15 cellular contexts compared by ENCODE assay signal in genomic region chr6:169619650-169620049, GRCh38.
DNase-seq lines count a peak whose midpoint lies in the region; ATAC-seq and TF ChIP-seq lines count a peak whose summit lies in the region.
"Had no signal": no experiment of that assay in that cellular context is flagged by ENCODE, and none has a peak within 500 bp of the region (broad histone marks: within the 10 kb centered on the region; RNA-seq: fewer than 3 reads in every experiment).

No MANE protein-coding gene starts in this region.

- no peaks in the 10 kb centered on the region for H3K9me3 ChIP-seq in SJSA1 (replicated peaks)
- no peaks in the 10 kb centered on the region for H3K9me3 ChIP-seq in smooth muscle cell (replicated peaks; ENCODE audit: low read depth)
- H3K9me3 ChIP-seq: right lobe of liver had no signal

- POLR2A ChIA-PET in activated CD4-positive, alpha-beta memory T cell treated with anti-CD3 and anti-CD28 coated beads for 36 hours (lab: Charles Lee): no interaction called here

- H3K4me3 ChIP-seq in SJSA1 (no peak overlapping the region), fibroblast of pulmonary artery (replicated peaks; ENCODE audit: low read depth, low read length) (no peak overlapping the region), smooth muscle cell (no peak overlapping the region)
- H3K4me3 ChIP-seq: right lobe of liver had no signal

- H3K79me2 ChIP-seq in smooth muscle cell (ENCODE audit: low read depth): no peaks in the 10 kb centered on the region

- H3K27ac ChIP-seq in SJSA1 (peak overlapping the region; percentile 98), smooth muscle cell (ENCODE audit: low read depth) (peak overlapping the region; percentile 97)
- H3K27ac ChIP-seq: right lobe of liver had no signal

- H3K27me3 Mint-ChIP-seq in activated CD4-positive, alpha-beta memory T cell treated with anti-CD3 and anti-CD28 coated beads for 36 hours: no peaks in the 10 kb centered on the region
- H3K27me3 Mint-ChIP-seq: CD4-positive, alpha-beta memory T cell; natural killer cell treated with Interleukin-12 subunit alpha and Interleukin-12 subunit beta and Interleukin-15 and Interleukin-18, amount 100 ng/mL, for 72 hours; stimulated activated naive CD8-positive, alpha-beta T cell treated with anti-CD3 and anti-CD28 coated beads, Interleukin-15, Interleukin-2, amounts not matched to agents 100 ng/mL and 50 ng/mL, for 24 hours had no signal

- peak overlapping the region; percentile 74 for H3K4me2 ChIP-seq in smooth muscle cell

- CTCF ChIA-PET in activated CD4-positive, alpha-beta memory T cell treated with anti-CD3 and anti-CD28 coated beads for 36 hours (lab: Charles Lee): no interaction called here

- no peaks in the 10 kb centered on the region for H4K20me1 ChIP-seq in smooth muscle cell (ENCODE audit: low read depth)

- no peak for ATAC-seq in activated CD4-positive, CD25-positive, alpha-beta regulatory T cell treated with anti-CD3 and anti-CD28 coated beads, Interleukin-2, amount 50 U/mL, for 24 hours
- ATAC-seq: activated T-cell treated with anti-CD3 and anti-CD28 coated beads, Interleukin-2, amount 50 U/mL, for 4 hours; left colon; natural killer cell treated with Interleukin-12 subunit alpha and Interleukin-12 subunit beta and Interleukin-15 and Interleukin-18, amount 100 ng/mL, for 72 hours; right lobe of liver had no signal

- peaks cover 3% of the 10 kb centered on the region for H3K9me3 Mint-ChIP-seq in activated CD4-positive, alpha-beta memory T cell treated with anti-CD3 and anti-CD28 coated beads for 36 hours
- H3K9me3 Mint-ChIP-seq: activated T-cell treated with anti-CD3 and anti-CD28 coated beads, Interleukin-2, amount 50 U/mL, for 4 hours; natural killer cell treated with Interleukin-12 subunit alpha and Interleukin-12 subunit beta and Interleukin-15 and Interleukin-18, amount 100 ng/mL, for 72 hours; stimulated activated naive CD8-positive, alpha-beta T cell treated with anti-CD3 and anti-CD28 coated beads, Interleukin-15, Interleukin-2, amounts not matched to agents 100 ng/mL and 50 ng/mL, for 24 hours had no signal

- H3K4me1 ChIP-seq in SJSA1 (replicated peaks) (peaks cover 30% of the 10 kb centered on the region), smooth muscle cell (ENCODE audit: low read depth) (peaks cover 25% of the 10 kb centered on the region)
- H3K4me1 ChIP-seq: right lobe of liver had no signal

- H3K4me3 Mint-ChIP-seq in activated CD4-positive, alpha-beta memory T cell treated with anti-CD3 and anti-CD28 coated beads for 36 hours: no peak overlapping the region
- H3K4me3 Mint-ChIP-seq: activated T-cell treated with anti-CD3 and anti-CD28 coated beads, Interleukin-2, amount 50 U/mL, for 4 hours; CD4-positive, alpha-beta memory T cell; natural killer cell treated with Interleukin-12 subunit alpha and Interleukin-12 subunit beta and Interleukin-15 and Interleukin-18, amount 100 ng/mL, for 72 hours; stimulated activated naive CD8-positive, alpha-beta T cell treated with anti-CD3 and anti-CD28 coated beads, Interleukin-15, Interleukin-2, amounts not matched to agents 100 ng/mL and 50 ng/mL, for 24 hours had no signal

- intact Hi-C loops in activated CD4-positive, alpha-beta memory T cell treated with anti-CD3 and anti-CD28 coated beads for 36 hours (cut with micrococcal nuclease): no loop called here

- H3K36me3 Mint-ChIP-seq in activated CD4-positive, alpha-beta memory T cell treated with anti-CD3 and anti-CD28 coated beads for 36 hours: peaks cover 8% of the 10 kb centered on the region
- H3K36me3 Mint-ChIP-seq: natural killer cell treated with Interleukin-12 subunit alpha and Interleukin-12 subunit beta and Interleukin-15 and Interleukin-18, amount 100 ng/mL, for 72 hours had no signal

- TF ChIP-seq CTCF in fibroblast of pulmonary artery (IDR thresholded peaks at IDR 0.05; ENCODE audit: low read length, missing control alignments): no peak
- TF ChIP-seq CTCF in smooth muscle cell (IDR thresholded peaks at IDR 0.05; ENCODE audit: borderline replicate concordance, insufficient read depth, poor library complexity, severe bottlenecking): no peak

- 21% methylated on average over 1 of the region's 1 CpG for WGBS in smooth muscle cell (ENCODE audit: low lambda C conversion rate)

- H3K27ac Mint-ChIP-seq in activated CD4-positive, alpha-beta memory T cell treated with anti-CD3 and anti-CD28 coated beads for 36 hours: no peak overlapping the region
- H3K27ac Mint-ChIP-seq: CD4-positive, alpha-beta memory T cell; natural killer cell treated with Interleukin-12 subunit alpha and Interleukin-12 subunit beta and Interleukin-15 and Interleukin-18, amount 100 ng/mL, for 72 hours; stimulated activated naive CD8-positive, alpha-beta T cell treated with anti-CD3 and anti-CD28 coated beads, Interleukin-15, Interleukin-2, amounts not matched to agents 100 ng/mL and 50 ng/mL, for 24 hours had no signal

- no peak overlapping the region for H2AFZ ChIP-seq in smooth muscle cell (ENCODE audit: low read depth)

- H3K36me3 ChIP-seq in SJSA1: no peaks in the 10 kb centered on the region
- no peaks in the 10 kb centered on the region for H3K36me3 ChIP-seq in smooth muscle cell (ENCODE audit: low read depth)
- H3K36me3 ChIP-seq: right lobe of liver had no signal

- H3K4me1 Mint-ChIP-seq in activated CD4-positive, alpha-beta memory T cell treated with anti-CD3 and anti-CD28 coated beads for 36 hours (ENCODE audit: low read depth): no peaks in the 10 kb centered on the region
- H3K4me1 Mint-ChIP-seq: CD4-positive, alpha-beta memory T cell had no signal

- peak overlapping the region; percentile 66 for H3K9ac ChIP-seq in smooth muscle cell (ENCODE audit: low read depth)

- peak; percentile 3 for DNase-seq in HS-5 (ENCODE audit: low read depth)
- DNase-seq in SJSA1 (ENCODE audit: low read depth in 1 of 2, low spot score in 2 of 2): no peak
- DNase-seq in fibroblast of pulmonary artery (ENCODE audit: low read depth): peak; percentile 26
- no peak for DNase-seq in smooth muscle cell (lab: John Stamatoyannopoulos, UW; ENCODE audit: unreplicated experiment)
- no peak for DNase-seq in inferior parietal cortex (ENCODE audit: extremely low spot score)
- DNase-seq in activated CD4-positive, alpha-beta memory T cell treated with anti-CD3 and anti-CD28 coated beads for 36 hours: no peak
- DNase-seq: activated T-cell treated with anti-CD3 and anti-CD28 coated beads, Interleukin-2, amount 50 U/mL, for 4 hours; amniotic stem cell; CD4-positive, alpha-beta memory T cell; left colon; NCI-H2107; right lobe of liver had no signal

- peaks cover 13% of the 10 kb centered on the region for H3F3A ChIP-seq in smooth muscle cell (ENCODE audit: low read depth)

- no peaks in the 10 kb centered on the region for H3K27me3 ChIP-seq in SJSA1 (replicated peaks)
- no peaks in the 10 kb centered on the region for H3K27me3 ChIP-seq in smooth muscle cell (ENCODE audit: low read depth)
- H3K27me3 ChIP-seq: right lobe of liver had no signal

Comparison
In these comparisons a context has a peak if more than half of its experiments do, and no peak if none do; other contexts are left out.
1. DNase-seq: peak in HS-5 (single experiment) and fibroblast of pulmonary artery (single experiment); none in SJSA1 (0 of 2), smooth muscle cell (single experiment), inferior parietal cortex (single experiment) and activated CD4-positive, alpha-beta memory T cell treated with anti-CD3 and anti-CD28 coated beads for 36 hours (single experiment).